ENCODE assay signal across 3 cellular contexts in genomic region chr10:105409370-105409769, GRCh38.
"Had no signal": no experiment of that assay in that cellular context is flagged by ENCODE, and none has a peak within 500 bp of the region (broad histone marks: within the 10 kb centered on the region; RNA-seq: fewer than 3 reads in every experiment).

No MANE protein-coding gene starts in this region.

- H3K4me3 ChIP-seq: GM12878 had no signal

- ATAC-seq: GM12878 had no signal

- DNase-seq: GDM1, GF-D8 had no signal
